35 cellular contexts compared by ENCODE assay signal in the genomic region with DNA sequence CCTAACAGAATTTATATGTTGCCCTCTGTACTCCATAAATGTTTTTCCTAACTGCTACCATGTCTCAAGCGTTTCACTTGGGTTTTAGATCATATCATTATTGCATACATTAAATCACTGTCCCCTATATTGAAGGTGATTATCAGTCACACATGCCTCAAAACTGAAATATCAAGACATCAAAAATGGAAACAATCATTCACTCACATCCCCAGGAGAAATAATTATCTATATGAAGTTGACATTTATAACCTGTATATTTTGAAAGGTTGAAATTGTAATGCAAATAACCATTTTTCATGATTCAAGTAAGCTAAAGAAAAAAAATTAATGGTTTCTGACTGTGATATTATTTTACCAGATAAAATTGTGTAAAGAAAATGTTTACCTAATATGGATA.
"Had no signal": no experiment of that assay in that cellular context is flagged by ENCODE, and none has a peak within 500 bp of the region (broad histone marks: within the 10 kb centered on the region; RNA-seq: fewer than 3 reads in every experiment).

No MANE protein-coding gene starts in this region.

- H3K9ac ChIP-seq: KMS-11 had no signal

- H3K27me3 ChIP-seq: MG63 had no signal

- H3K9me3 ChIP-seq: MG63 had no signal

- H3K27ac ChIP-seq: KMS-11 had no signal

- H3K4me3 ChIP-seq: MG63 had no signal

- H3K36me3 ChIP-seq: MG63 had no signal

- H3K4me2 ChIP-seq: KMS-11 had no signal

- DNase-seq: Karpas-422, Kasumi-1, MG63, MM.1S, MV-4-11, NCI-H1048, NCI-H1092, NCI-H1092 treated with DMSO at 0.1 percent for 48 hours, NCI-H1105, NCI-H1105 treated with DMSO at 0.1 percent for 48 hours, NCI-H1417 treated with DMSO at 0.1 percent for 48 hours, NCI-H1436, NCI-H1436 treated with DMSO at 0.1 percent for 48 hours, NCI-H146, NCI-H1694 treated with DMSO at 0.1 percent for 48 hours, NCI-H187, NCI-H187 treated with DMSO at 0.1 percent for 48 hours, NCI-H1930, NCI-H2029, NCI-H2029 treated with DMSO at 0.1 percent for 48 hours, NCI-H2081, NCI-H2081 treated with DMSO at 0.1 percent for 48 hours, NCI-H2107, NCI-H2171, NCI-H2227 treated with DMSO at 0.1 percent for 48 hours, NCI-H226, NCI-H345, NCI-H446, NCI-H446 treated with DMSO at 0.1 percent for 48 hours, NCI-H510A, NCI-H510A treated with DMSO at 0.1 percent for 48 hours, NCI-H524, NCI-H524 treated with DMSO at 0.1 percent for 48 hours, NCI-H526 had no signal
